Comparison of ENCODE assay signal across 8 cellular contexts in genomic region chr7:120950539-120951308, GRCh38. TPM values are rescaled to one million over a fixed set of nuclear protein-coding genes. Genes with fewer than 3 reads are reported as not detected.
DNase-seq lines count a peak whose midpoint lies in the region; ATAC-seq, FAIRE-seq and TF ChIP-seq lines count a peak whose summit lies in the region.

ING3 (plus strand) TSS chr7:120950777; CDS start chr7:120950897, 120 bp downstream.

- H3K4me1 ChIP-seq in IMR-90 (ENCODE audit: control insufficient read depth, insufficient read depth, low read length) (peaks cover 2% of the 10 kb centered on the region; the same call in 1 of the 2 replicates), endothelial cell of umbilical vein (ENCODE audit: control insufficient read depth, extremely low read depth, insufficient read depth, low read length) (peaks cover 18% of the 10 kb centered on the region)

- peak within 1 kb of the TSS; percentile 91 for H3K18ac ChIP-seq in IMR-90 (ENCODE audit: low read depth, low read length)

- TF ChIP-seq POLR2A in IMR-90 (IDR thresholded peaks at IDR 0.05; ENCODE audit: low read depth, low read length), result peak; percentile 89
- TF ChIP-seq POLR2A in endothelial cell of umbilical vein (IDR thresholded peaks at IDR 0.05; ENCODE audit: low read depth, low read length), result peak; percentile 82

- TF ChIP-seq RAD21 in IMR-90 (IDR thresholded peaks at IDR 0.05; ENCODE audit: low read length), result no peak

- peak within 1 kb of the TSS; percentile 92 for H3K23ac ChIP-seq in IMR-90 (ENCODE audit: low read depth, low read length)

- WGBS in IMR-90 (ENCODE audit: extremely low coverage in 2 of 2, insufficient read length in 1 of 2), 2 experiments, result 0% methylated on average over 21 of the region's 71 CpGs; no CpG with 5 or more reads in 1 of the 2 experiments

- H4K5ac ChIP-seq in IMR-90 (ENCODE audit: low read depth, low read length), result peak within 1 kb of the TSS; percentile 95

- H3K9me3 ChIP-seq in IMR-90 (ENCODE audit: control insufficient read depth, insufficient read depth, low read length), result no peaks in the 10 kb centered on the region
- H3K9me3 ChIP-seq in endothelial cell of umbilical vein (replicated peaks; ENCODE audit: control insufficient read depth, insufficient read depth, low read length), result no peaks in the 10 kb centered on the region

- peaks cover 14% of the 10 kb centered on the region for H3K79me2 ChIP-seq in endothelial cell of umbilical vein (ENCODE audit: control insufficient read depth, insufficient read depth, low read length)

- peak within 1 kb of the TSS; percentile 94 for H3K14ac ChIP-seq in IMR-90 (replicated peaks; ENCODE audit: low read depth, low read length)

- BruUV-seq in IMR-90 (replicated peaks; lab: Mats Ljungman, UMichigan) (no TSS peak), endothelial cell of umbilical vein (replicated peaks; lab: Mats Ljungman, UMichigan) (no TSS peak)

- ATAC-seq in GM21528 (IDR thresholded peaks at IDR 0.05; ENCODE audit: low FRiP score, unreplicated experiment) (peak; percentile 99), IMR-90 (ENCODE audit: low read depth) (peak; percentile 97)

- H2BK20ac ChIP-seq in IMR-90 (ENCODE audit: low read depth, low read length), result peak within 1 kb of the TSS; percentile 47; the same call in 1 of the 2 replicates

- dilution Hi-C loops in IMR-90 (cut with HindIII; ENCODE audit: low sequenced_read_pairs, unreplicated experiment), result no loop called here
- dilution Hi-C loops in endothelial cell of umbilical vein (cut with MboI; ENCODE audit: extremely low pct_ligation_motif_present, low sequenced_read_pairs), result no loop called here

- H3K36me3 ChIP-seq in IMR-90 (ENCODE audit: control insufficient read depth, insufficient read depth, low read length) (peaks cover 3% of the 10 kb centered on the region), endothelial cell of umbilical vein (ENCODE audit: control insufficient read depth in 2 of 2, extremely low read depth in 1 of 2, insufficient read depth in 2 of 2, low read length in 2 of 2) (no peaks in the 10 kb centered on the region)

- H3K9me1 ChIP-seq in IMR-90 (ENCODE audit: insufficient read depth, low read length) (no peaks in the 10 kb centered on the region), endothelial cell of umbilical vein (replicated peaks; ENCODE audit: control insufficient read depth, extremely low read depth, insufficient read depth, low read length) (no peaks in the 10 kb centered on the region)

- peak; percentile 90 for FAIRE-seq in endothelial cell of umbilical vein (lab: Jason Lieb, UNC)

- POLR2A ChIA-PET in IMR-90 (lab: Charles Lee; ENCODE audit: unreplicated experiment) (interaction anchor here (0.5 to 1.5 kb wide), 9 partner anchors 11 to 1907 kb away, joined by 3 to 12 read pairs (median 4); partner anchors contain the start of gene TSPAN12), endothelial cell of umbilical vein (lab: Charles Lee) (interaction anchor here (0.6 to 0.7 kb wide), 6 partner anchors 11 to 1039 kb away, joined by 3 to 9 read pairs (median 4); no protein-coding TSS in a partner anchor)

- H4K20me1 ChIP-seq in IMR-90 (ENCODE audit: insufficient read depth, low read length) (0 out of 2 replicates have a peak, but pooled peaks cover 4% of the 10 kb centered on the region), endothelial cell of umbilical vein (replicated peaks; ENCODE audit: control insufficient read depth, extremely low read depth, insufficient read depth, low read length) (no peaks in the 10 kb centered on the region)

- H3K27me3 ChIP-seq in IMR-90 (ENCODE audit: control insufficient read depth, insufficient read depth, low read length), result 0 out of 2 replicates have a peak, but pooled peaks cover 2% of the 10 kb centered on the region
- no peaks in the 10 kb centered on the region for H3K27me3 ChIP-seq in endothelial cell of umbilical vein (ENCODE audit: control insufficient read depth in 2 of 2, insufficient read depth in 2 of 2, low read length in 2 of 2)

- H3K4me3 ChIP-seq in IMR-90 (ENCODE audit: insufficient read depth, low read depth, low read length) (peak within 1 kb of the TSS; percentile 89), endothelial cell of umbilical vein (replicated peaks in 1 of 3; ENCODE audit: insufficient read depth in 1 of 3, low read depth in 1 of 3, low read length in 3 of 3) (peak within 1 kb of the TSS; percentile 57 to 100 (median 98))

- peak within 1 kb of the TSS; percentile 97 for H4K91ac ChIP-seq in IMR-90 (ENCODE audit: insufficient read depth, low read depth, low read length)

- peak within 1 kb of the TSS; percentile 98 for H3K9ac ChIP-seq in IMR-90 (ENCODE audit: low read depth, low read length)
- H3K9ac ChIP-seq in endothelial cell of umbilical vein (replicated peaks; ENCODE audit: extremely low read depth, insufficient read depth, low read length), result peak within 1 kb of the TSS; percentile 99

- peak within 1 kb of the TSS; percentile 69; the same call in 1 of the 3 replicates for H2BK15ac ChIP-seq in IMR-90 (ENCODE audit: low read depth, low read length)

- H2BK120ac ChIP-seq in IMR-90 (ENCODE audit: low read depth, low read length), result peak within 1 kb of the TSS; percentile 94

- H3K4me2 ChIP-seq in IMR-90 (ENCODE audit: low read depth, low read length) (peak within 1 kb of the TSS; percentile 95), endothelial cell of umbilical vein (ENCODE audit: insufficient read depth, low read length) (peak within 1 kb of the TSS; percentile 95)

- peak within 1 kb of the TSS; percentile 51; the same call in 1 of the 2 replicates for H2AK5ac ChIP-seq in IMR-90 (ENCODE audit: low read depth, low read length)

- H2BK5ac ChIP-seq in IMR-90 (ENCODE audit: low read depth, low read length, poor library complexity, severe bottlenecking), result peak within 1 kb of the TSS; percentile 99

- in situ Hi-C loops in IMR-90 (cut with MboI; ENCODE audit: low sequenced_read_pairs), result no loop called here

- TF ChIP-seq CTCF in IMR-90 (conservative IDR thresholded peaks at IDR 0.05; ENCODE audit: low read depth, low read length) (no peak), endothelial cell of umbilical vein (IDR thresholded peaks at IDR 0.05; ENCODE audit: extremely low read depth in 1 of 2, insufficient read depth in 1 of 2, low read depth in 1 of 2, low read length in 2 of 2) (no peak)

- H3K56ac ChIP-seq in IMR-90 (ENCODE audit: extremely low read depth, insufficient read depth, low read length), result peak within 1 kb of the TSS; percentile 98

- peak within 1 kb of the TSS; percentile 98 for H2AK9ac ChIP-seq in IMR-90 (replicated peaks; ENCODE audit: low read depth, low read length, poor library complexity)

- peak; percentile 99 for DNase-seq in DMS 273 (lab: John Stamatoyannopoulos, UW; ENCODE audit: unreplicated experiment)
- DNase-seq in IMR-90, result peak; percentile 97
- DNase-seq in OCI-M1 (lab: John Stamatoyannopoulos, UW), result peak; percentile 97
- peak; percentile 98 for DNase-seq in activated T-cell treated with anti-CD3 and anti-CD28 coated beads for 24 hours (ENCODE audit: low read depth)
- peak; percentile 98 for DNase-seq in endothelial cell of umbilical vein (ENCODE audit: low read depth, low spot score)
- DNase-seq in midbrain (lab: John Stamatoyannopoulos, UW), result peak; percentile 98
- DNase-seq in stimulated activated CD8-positive, alpha-beta memory T cell treated with anti-CD3 and anti-CD28 coated beads, Interleukin-2, amount 100 ng/mL, for 1 hour (ENCODE audit: low read depth in 2 of 2), result peak; percentile 95 to 97

- peaks cover 8 to 10% of the 10 kb centered on the region in 2 experiments for H3K79me1 ChIP-seq in IMR-90 (ENCODE audit: low read depth in 1 of 2, low read length in 2 of 2)

- H3K4ac ChIP-seq in IMR-90 (ENCODE audit: low read depth, low read length), result peak within 1 kb of the TSS; percentile 99

- peak within 1 kb of the TSS; percentile 99 for H2AFZ ChIP-seq in IMR-90 (replicated peaks; ENCODE audit: low read length, poor library complexity)
- peak within 1 kb of the TSS; percentile 85 for H2AFZ ChIP-seq in endothelial cell of umbilical vein (ENCODE audit: low read depth, low read length)

- peak within 1 kb of the TSS; percentile 85 to 98 for H4K8ac ChIP-seq in IMR-90 (ENCODE audit: low read depth in 2 of 2, low read length in 2 of 2)

- intact Hi-C loops in IMR-90 (cut with micrococcal nuclease), result loop anchor here (10.0 kb wide), 1 partner anchor 1044 kb away; no protein-coding TSS in a partner anchor
- intact Hi-C loops in endothelial cell of umbilical vein (cut with micrococcal nuclease), result loop anchor here (1.0 to 10.0 kb wide), 6 partner anchors 8 to 594 kb away; partner anchors contain the start of gene TSPAN12

- H3K27ac ChIP-seq in IMR-90 (ENCODE audit: insufficient read depth, low read length), result peak within 1 kb of the TSS; percentile 99
- H3K27ac ChIP-seq in endothelial cell of umbilical vein (ENCODE audit: insufficient read depth, low read depth, low read length), result peak within 1 kb of the TSS; percentile 96

- CTCF ChIA-PET in IMR-90 (lab: Yijun Ruan, JAX), result interaction anchor here (0.6 to 1.0 kb wide), 2 partner anchors 87 to 144 kb away, joined by 3 read pairs; no protein-coding TSS in a partner anchor
- CTCF ChIA-PET in endothelial cell of umbilical vein (lab: Charles Lee), result interaction anchor here (1.0 to 2.4 kb wide), 15 partner anchors 9 to 1044 kb away, joined by 3 to 9 read pairs (median 4); no protein-coding TSS in a partner anchor

TF ChIP-seq in IMR-90, 13 proteins besides CTCF, POLR2A, EP300 and RAD21 (continues in another document):
- TF ChIP-seq RCOR1 (IDR thresholded peaks at IDR 0.05; ENCODE audit: insufficient replicate concordance, low read length) (peak; percentile 53), CHD1 (IDR thresholded peaks at IDR 0.05; ENCODE audit: low read depth, low read length) (peak; percentile 80; the same call in 1 of the 2 replicates)

TF ChIP-seq in endothelial cell of umbilical vein, 7 proteins besides CTCF, POLR2A, EP300 and RAD21 (continues in another document):
- TF ChIP-seq FOS (IDR thresholded peaks at IDR 0.05; ENCODE audit: borderline replicate concordance, insufficient read depth, low read length) (no peak), POLR2AphosphoS5 (IDR thresholded peaks at IDR 0.05; ENCODE audit: insufficient read depth, low read depth, low read length) (peak; percentile 88)

RNA-seq across cellular contexts. Expression of gene ING3, which starts in this region (rescaled TPM):
- total RNA-seq in IMR-90 (2012; rRNA removed) (11.3 and 14.4 TPM in 2 replicates), endothelial cell of umbilical vein (19.4 and 19.6 TPM in 2 replicates)
- polyA plus RNA-seq in IMR-90 (2012; rRNA removed) (6.8 and 7.2 TPM in 2 replicates), endothelial cell of umbilical vein (4.6 and 8.7 TPM in 2 replicates)
- polyA plus RNA-seq in IMR-90 (2012; cell fraction: cytosol; rRNA removed), result 0.82 and 1.1 TPM in 2 replicates
- 1.3 and 13.2 TPM in 2 replicates for polyA plus RNA-seq in IMR-90 (2012; cell fraction: nucleus; rRNA removed; ENCODE audit: low replicate concordance)
- 11.4 and 11.9 TPM in 2 replicates for polyA plus RNA-seq in endothelial cell of umbilical vein (2011; cell fraction: cytosol; rRNA removed)
- 22.2 and 39.3 TPM in 2 replicates for polyA plus RNA-seq in endothelial cell of umbilical vein (2011; cell fraction: nucleus; rRNA removed)
- 13.2 and 17.1 TPM in 2 replicates for polyA plus RNA-seq in endothelial cell of umbilical vein (2012)
- 6.8 and 13.3 TPM in 2 replicates for polyA minus RNA-seq in endothelial cell of umbilical vein
- polyA minus RNA-seq in endothelial cell of umbilical vein (2011; cell fraction: cytosol; rRNA and poly(A)+ RNA removed), result 7.0 TPM
- 24.9 and 41.1 TPM in 2 replicates for polyA minus RNA-seq in endothelial cell of umbilical vein (2011; cell fraction: nucleus; rRNA and poly(A)+ RNA removed)

Comparison
In these comparisons a context has a peak if more than half of its experiments do, and no peak if none do; other contexts are left out.
1. Peak in every context shown above with its lines: DNase-seq, ATAC-seq, H3K4me3 ChIP-seq and H3K27ac ChIP-seq.